In genomic region chr11:39965701-39966100, GRCh38 we compare ENCODE assay signal across 32 cellular contexts.
"Had no signal": no experiment of that assay in that cellular context is flagged by ENCODE, and none has a peak within 500 bp of the region (broad histone marks: within the 10 kb centered on the region; RNA-seq: fewer than 3 reads in every experiment).

No MANE protein-coding gene starts in this region.

- FAIRE-seq: pancreas had no signal

- H3K4me3 Mint-ChIP-seq: naive B cell; naive thymus-derived CD8-positive, alpha-beta T cell; natural killer cell treated with Interleukin-12 subunit alpha and Interleukin-12 subunit beta and Interleukin-15 and Interleukin-18, amount 100 ng/mL, for 72 hours; neural crest cell; stimulated activated memory B cell treated with anti-CD40 and anti-IgM and Interleukin-4, amounts not matched to agents 10 μg/mL and 1 μg/mL and 100 μg/mL, for 72 hours; stimulated activated naive CD8-positive, alpha-beta T cell treated with anti-CD3 and anti-CD28 coated beads, Interleukin-15, amount 100 ng/mL, for 72 hours; type B pancreatic cell had no signal

- H3K27ac ChIP-seq: neutrophil, pancreas, prostate gland, right atrium auricular region, right lobe of liver, sigmoid colon, skin epidermis, spleen, suprapubic skin, testis, tibial artery, transverse colon, upper lobe of right lung, uterus had no signal

- H3K36me3 Mint-ChIP-seq: naive B cell; naive thymus-derived CD8-positive, alpha-beta T cell; natural killer cell treated with Interleukin-12 subunit alpha and Interleukin-12 subunit beta and Interleukin-15 and Interleukin-18, amount 100 ng/mL, for 72 hours; stimulated activated memory B cell treated with anti-CD40 and anti-IgM and Interleukin-4, amounts not matched to agents 10 μg/mL and 1 μg/mL and 100 μg/mL, for 72 hours; type B pancreatic cell had no signal

- H3K4me2 ChIP-seq: smooth muscle cell had no signal

- H3K4me3 ChIP-seq: pancreas, prostate gland, right atrium auricular region, right lobe of liver, sigmoid colon, skin epidermis, smooth muscle cell, spleen, suprapubic skin, testis, tibial artery, transverse colon, upper lobe of right lung, uterus had no signal

- H3K27ac Mint-ChIP-seq: naive B cell; naive thymus-derived CD8-positive, alpha-beta T cell; natural killer cell treated with Interleukin-12 subunit alpha and Interleukin-12 subunit beta and Interleukin-15 and Interleukin-18, amount 100 ng/mL, for 72 hours; stimulated activated memory B cell treated with anti-CD40 and anti-IgM and Interleukin-4, amounts not matched to agents 10 μg/mL and 1 μg/mL and 100 μg/mL, for 72 hours; stimulated activated naive CD8-positive, alpha-beta T cell treated with anti-CD3 and anti-CD28 coated beads, Interleukin-15, amount 100 ng/mL, for 72 hours; type B pancreatic cell had no signal

- H3K27me3 Mint-ChIP-seq: naive B cell; naive thymus-derived CD8-positive, alpha-beta T cell; natural killer cell treated with Interleukin-12 subunit alpha and Interleukin-12 subunit beta and Interleukin-15 and Interleukin-18, amount 100 ng/mL, for 72 hours; stimulated activated memory B cell treated with anti-CD40 and anti-IgM and Interleukin-4, amounts not matched to agents 10 μg/mL and 1 μg/mL and 100 μg/mL, for 72 hours; stimulated activated naive CD8-positive, alpha-beta T cell treated with anti-CD3 and anti-CD28 coated beads, Interleukin-15, amount 100 ng/mL, for 72 hours; type B pancreatic cell had no signal

- DNase-seq: naive B cell; naive thymus-derived CD8-positive, alpha-beta T cell; nucleus accumbens; pancreas; retina; right lobe of liver; sigmoid colon; spleen; stimulated activated CD4-positive, alpha-beta T cell treated with anti-CD3 and anti-CD28 coated beads, Interleukin-12 subunit alpha, Interleukin-12 subunit beta, amount 100 ng/mL, for 4 hours; stimulated activated CD4-positive, alpha-beta T cell treated with anti-CD3 and anti-CD28 coated beads, Interleukin-1b, Interleukin-23, amount 100 ng/mL, for 48 hours; stimulated activated CD4-positive, alpha-beta T cell treated with anti-CD3 and anti-CD28 coated beads, Interleukin-4, amount 100 ng/mL, for 1 hour; stimulated activated CD4-positive, alpha-beta T cell treated with anti-CD3 and anti-CD28 coated beads, Interleukin-4, amount 100 ng/mL, for 4 hours; stimulated activated CD8-positive, alpha-beta memory T cell treated with anti-CD3 and anti-CD28 coated beads, Interleukin-4, amount 100 ng/mL, for 48 hours; stimulated activated naive CD4-positive, alpha-beta T cell; stimulated activated naive CD8-positive, alpha-beta T cell treated with anti-CD3 and anti-CD28 coated beads, Interleukin-15, amount 100 ng/mL, for 72 hours; stimulated activated naive CD8-positive, alpha-beta T cell treated with anti-CD3 and anti-CD28 coated beads, Interleukin-15, Interleukin-2, amounts not matched to agents 100 U/mL and 50 U/mL, for 24 hours; substantia nigra; testis; tibial artery; transverse colon; upper lobe of right lung; uterus had no signal

- H3K36me3 ChIP-seq: neutrophil, pancreas, prostate gland, right atrium auricular region, right lobe of liver, sigmoid colon, spleen, suprapubic skin, tibial artery, transverse colon, upper lobe of right lung, uterus had no signal

- H3K27me3 ChIP-seq: neutrophil, pancreas, right atrium auricular region, right lobe of liver, sigmoid colon, spleen, suprapubic skin, testis, tibial artery, transverse colon, upper lobe of right lung, uterus had no signal

- H3K9me3 ChIP-seq: neutrophil, pancreas, prostate gland, right atrium auricular region, right lobe of liver, sigmoid colon, suprapubic skin, testis, tibial artery, transverse colon, upper lobe of right lung, uterus had no signal

- H3K4me1 ChIP-seq: pancreas, prostate gland, right atrium auricular region, right lobe of liver, sigmoid colon, spleen, suprapubic skin, testis, tibial artery, transverse colon, upper lobe of right lung, uterus had no signal

- H3K4me1 Mint-ChIP-seq: naive B cell; naive thymus-derived CD8-positive, alpha-beta T cell; stimulated activated memory B cell treated with anti-CD40 and anti-IgM and Interleukin-4, amounts not matched to agents 10 μg/mL and 1 μg/mL and 100 μg/mL, for 72 hours; stimulated activated naive CD8-positive, alpha-beta T cell treated with anti-CD3 and anti-CD28 coated beads, Interleukin-15, amount 100 ng/mL, for 72 hours had no signal

- ATAC-seq: naive thymus-derived CD8-positive, alpha-beta T cell; natural killer cell treated with Interleukin-12 subunit alpha and Interleukin-12 subunit beta and Interleukin-15 and Interleukin-18, amount 100 ng/mL, for 72 hours; pancreas; right lobe of liver; stimulated activated memory B cell treated with anti-CD40 and anti-IgM and Interleukin-4, amounts not matched to agents 10 μg/mL and 1 μg/mL and 100 μg/mL, for 72 hours; stimulated activated naive CD8-positive, alpha-beta T cell treated with anti-CD3 and anti-CD28 coated beads, Interleukin-15, amount 100 ng/mL, for 72 hours; stimulated activated naive CD8-positive, alpha-beta T cell treated with anti-CD3 and anti-CD28 coated beads, Interleukin-15, Interleukin-2, amounts not matched to agents 100 U/mL and 50 U/mL, for 24 hours; upper lobe of right lung had no signal

- H3K9me3 Mint-ChIP-seq: stimulated activated memory B cell treated with anti-CD40 and anti-IgM and Interleukin-4, amounts not matched to agents 10 μg/mL and 1 μg/mL and 100 μg/mL, for 72 hours had no signal
